In genomic region chr20:25310921-25311728, GRCh38 we compare ENCODE assay signal across 8 cellular contexts.
DNase-seq lines count a peak whose midpoint lies in the region; ATAC-seq and TF ChIP-seq lines count a peak whose summit lies in the region.

No MANE protein-coding gene starts in this region.

- no peak for TF ChIP-seq POLR2A in vagina (IDR thresholded peaks at IDR 0.05)

- H3K27me3 ChIP-seq in lower lobe of right lung (ENCODE audit: low read depth) (no peaks in the 10 kb centered on the region), vagina (no peaks in the 10 kb centered on the region)

- peak; percentile 31 for DNase-seq in activated effector memory CD4-positive, alpha-beta T cell treated with anti-CD3 and anti-CD28 coated beads, Interleukin-2, amount 50 U/mL, for 16 hours
- no peak for DNase-seq in activated effector memory CD4-positive, alpha-beta T cell treated with Interleukin-2 at 50 U/mL for 16 hours
- DNase-seq in astrocyte of the hippocampus (ENCODE audit: low read depth, low spot score) (peak; percentile 76), lower lobe of right lung (peak; percentile 31), vagina (ENCODE audit: extremely low spot score in 2 of 2) (no peak), RKO (ENCODE audit: low spot score) (no peak)
- DNase-seq in stimulated activated CD4-positive, alpha-beta T cell treated with anti-CD3 and anti-CD28 coated beads, Interleukin-4, amount 100 ng/mL, for 24 hours, result no peak

- H3K4me3 ChIP-seq in lower lobe of right lung (peak overlapping the region; percentile 23), vagina (peak overlapping the region in 1 of 2 donors; percentile 8)

- H3K4me1 ChIP-seq in lower lobe of right lung, result peaks cover 31% of the 10 kb centered on the region
- H3K4me1 ChIP-seq in vagina, result peaks cover 27% of the 10 kb centered on the region

- TF ChIP-seq CTCF in lower lobe of right lung (IDR thresholded peaks at IDR 0.05), result no peak
- no peak for TF ChIP-seq CTCF in vagina (IDR thresholded peaks at IDR 0.05)

- H3K36me3 ChIP-seq in lower lobe of right lung (peaks cover 15% of the 10 kb centered on the region), vagina (no peaks in the 10 kb centered on the region)

- intact Hi-C loops in lower lobe of right lung (cut with DNase I), result no loop called here
- intact Hi-C loops in vagina (cut with DNase I), result loop anchor here (5.0 kb wide), 1 partner anchor 1254 kb away; no protein-coding TSS in a partner anchor

- no peaks in the 10 kb centered on the region for H3K9me3 ChIP-seq in lower lobe of right lung
- H3K9me3 ChIP-seq in vagina, result no peaks in the 10 kb centered on the region

- ATAC-seq in lower lobe of right lung (peak in 1 of 2 donors; percentile 3), GM18870 (IDR thresholded peaks at IDR 0.05; ENCODE audit: unreplicated experiment) (no peak)

- peak overlapping the region; percentile 78 for H3K27ac ChIP-seq in lower lobe of right lung
- peak overlapping the region; percentile 77 for H3K27ac ChIP-seq in vagina

Comparison
In these comparisons a context has a peak if more than half of its experiments do, and no peak if none do; other contexts are left out.
1. DNase-seq: peak in activated effector memory CD4-positive, alpha-beta T cell treated with anti-CD3 and anti-CD28 coated beads, Interleukin-2, amount 50 U/mL, for 16 hours (single experiment), astrocyte of the hippocampus (single experiment) and lower lobe of right lung (single experiment); none in activated effector memory CD4-positive, alpha-beta T cell treated with Interleukin-2 at 50 U/mL for 16 hours (single experiment), vagina (0 of 2), stimulated activated CD4-positive, alpha-beta T cell treated with anti-CD3 and anti-CD28 coated beads, Interleukin-4, amount 100 ng/mL, for 24 hours (single experiment) and RKO (single experiment).